18 cellular contexts compared by ENCODE assay signal in the genomic region with DNA sequence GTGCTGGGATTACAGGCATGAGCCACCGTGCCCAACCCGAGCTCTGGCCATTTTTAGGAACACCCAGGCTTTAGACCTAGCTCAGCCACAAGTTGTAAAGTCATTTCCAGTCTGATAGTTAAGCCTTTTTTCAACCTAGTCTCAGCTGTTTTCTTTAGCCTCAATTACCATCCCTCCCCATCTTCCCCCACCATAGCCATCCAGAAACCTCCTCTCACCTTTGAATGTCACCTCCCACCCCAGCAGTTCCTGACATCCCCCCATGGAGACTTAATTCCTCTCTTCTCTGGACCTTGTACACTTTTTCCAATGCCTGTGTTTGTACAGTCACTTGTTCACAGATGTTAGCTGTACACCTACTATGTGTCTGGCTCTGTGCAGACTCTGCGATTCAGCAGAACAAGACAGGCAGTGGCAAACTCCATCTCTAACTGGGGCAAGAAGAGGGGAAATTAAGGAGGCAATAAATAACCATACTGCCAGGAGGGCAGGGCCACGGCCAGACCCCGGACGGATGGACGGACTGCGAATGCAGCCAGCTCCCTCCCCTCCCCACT. TPM values are rescaled to one million over a fixed set of nuclear protein-coding genes. Genes with fewer than 3 reads are reported as not detected.
DNase-seq lines count a peak whose midpoint lies in the region; ATAC-seq, FAIRE-seq and TF ChIP-seq lines count a peak whose summit lies in the region.
"Had no signal": no experiment of that assay in that cellular context is flagged by ENCODE, and none has a peak within 500 bp of the region (broad histone marks: within the 10 kb centered on the region; RNA-seq: fewer than 3 reads in every experiment).

No MANE protein-coding gene starts in this region.

- H3K27me3 Mint-ChIP-seq in activated CD4-positive, alpha-beta T cell treated with anti-CD3 and anti-CD28 coated beads for 36 hours, result no peaks in the 10 kb centered on the region
- H3K27me3 Mint-ChIP-seq in immature natural killer cell (ENCODE audit: low read depth in 3 of 3), result peaks cover 6 to 37% (median 19%) of the 10 kb centered on the region in 3 donors

- H3K4me1 Mint-ChIP-seq in activated CD4-positive, alpha-beta T cell treated with anti-CD3 and anti-CD28 coated beads for 36 hours, result peaks cover 35% of the 10 kb centered on the region
- peaks cover 15 to 30% of the 10 kb centered on the region in 2 donors for H3K4me1 Mint-ChIP-seq in immature natural killer cell

- H3K9me3 Mint-ChIP-seq in activated CD4-positive, alpha-beta T cell treated with anti-CD3 and anti-CD28 coated beads for 36 hours (ENCODE audit: low read depth), result no peaks in the 10 kb centered on the region
- no peaks in the 10 kb centered on the region for H3K9me3 Mint-ChIP-seq in immature natural killer cell
- H3K9me3 Mint-ChIP-seq: effector memory CD8-positive, alpha-beta T cell had no signal

- ATAC-seq in activated CD4-positive, alpha-beta T cell treated with anti-CD3 and anti-CD28 coated beads for 36 hours, result no peak
- ATAC-seq in lower lobe of right lung (no peak), heart right ventricle (no peak)
- ATAC-seq: effector memory CD8-positive, alpha-beta T cell had no signal

- no peaks in the 10 kb centered on the region for H4K20me1 ChIP-seq in OCI-LY3 (ENCODE audit: insufficient read depth, low read length)

- H3K27ac Mint-ChIP-seq in activated CD4-positive, alpha-beta T cell treated with anti-CD3 and anti-CD28 coated beads for 36 hours, result peak overlapping the region; percentile 51
- peak overlapping the region in 1 of 6 donors; percentile 54 for H3K27ac Mint-ChIP-seq in immature natural killer cell

- intact Hi-C loops in activated CD4-positive, alpha-beta T cell treated with anti-CD3 and anti-CD28 coated beads for 36 hours (cut with DNase I, micrococcal nuclease), result no loop called here
- intact Hi-C loops in lower lobe of right lung (cut with DNase I), result no loop called here
- intact Hi-C loops in stomach (cut with DNase I; ENCODE audit: low total_unique reads), result no loop called here
- intact Hi-C loops in heart right ventricle (cut with DNase I), result no loop called here

- H3K4me1 ChIP-seq in OCI-LY3 (ENCODE audit: low read length) (peaks cover 28% of the 10 kb centered on the region), lower lobe of right lung (peaks cover 37% of the 10 kb centered on the region), stomach (peaks cover 5 to 31% (median 25%) of the 10 kb centered on the region in 4 donors), heart right ventricle (peaks cover 0 to 21% (median 8%) of the 10 kb centered on the region in 9 donors)

- no peak for FAIRE-seq in urothelium cell line (lab: Jason Lieb, UNC)
- FAIRE-seq: G401.6 had no signal

- no peak overlapping the region for H3K27ac ChIP-seq in OCI-LY3 (ENCODE audit: low read length)
- no peak overlapping the region for H3K27ac ChIP-seq in lower lobe of right lung
- no peak overlapping the region for H3K27ac ChIP-seq in stomach
- H3K27ac ChIP-seq in heart right ventricle, result no peak overlapping the region
- H3K27ac ChIP-seq: 22Rv1 had no signal

- H3K36me3 Mint-ChIP-seq in activated CD4-positive, alpha-beta T cell treated with anti-CD3 and anti-CD28 coated beads for 36 hours (ENCODE audit: low read depth), result no peaks in the 10 kb centered on the region
- H3K36me3 Mint-ChIP-seq in immature natural killer cell, result no peaks in the 10 kb centered on the region

- CTCF ChIA-PET in activated CD4-positive, alpha-beta T cell treated with anti-CD3 and anti-CD28 coated beads for 36 hours (lab: Charles Lee), result interaction anchor here (0.7 to 1.2 kb wide), 2 partner anchors 23 to 65 kb away, joined by 3 read pairs; no protein-coding TSS in a partner anchor

- peak overlapping the region; percentile 17; the same call in 1 of the 2 replicates for H3K4me2 ChIP-seq in OCI-LY3 (ENCODE audit: low read length)

- H3K9me3 ChIP-seq in OCI-LY3 (ENCODE audit: insufficient read depth, low read length), result no peaks in the 10 kb centered on the region
- no peaks in the 10 kb centered on the region for H3K9me3 ChIP-seq in lower lobe of right lung
- no peaks in the 10 kb centered on the region for H3K9me3 ChIP-seq in stomach
- H3K9me3 ChIP-seq in heart right ventricle, result no peaks in the 10 kb centered on the region
- H3K9me3 ChIP-seq: Peyer's patch had no signal

- H3K4me3 ChIP-seq in OCI-LY3 (ENCODE audit: low read length) (no peak overlapping the region), lower lobe of right lung (peak overlapping the region; percentile 16), stomach (peak overlapping the region in 3 of 4 donors; percentile 8 to 19 (median 16)), heart right ventricle (no peak overlapping the region)
- H3K4me3 ChIP-seq: Peyer's patch, skin epidermis had no signal

- TF ChIP-seq EP300 in stomach (IDR thresholded peaks at IDR 0.05), result no peak

- no peak overlapping the region for H2AFZ ChIP-seq in OCI-LY3 (ENCODE audit: low read depth, low read length)

- TF ChIP-seq POLR2A in stomach (IDR thresholded peaks at IDR 0.05), result no peak

- no peak overlapping the region for H3K4me3 Mint-ChIP-seq in activated CD4-positive, alpha-beta T cell treated with anti-CD3 and anti-CD28 coated beads for 36 hours
- H3K4me3 Mint-ChIP-seq in immature natural killer cell, result no peak overlapping the region
- H3K4me3 Mint-ChIP-seq: effector memory CD8-positive, alpha-beta T cell had no signal

- H3K79me2 ChIP-seq in OCI-LY3 (ENCODE audit: low read length), result no peaks in the 10 kb centered on the region

- no peaks in the 10 kb centered on the region for H3K27me3 ChIP-seq in OCI-LY3 (ENCODE audit: low read depth, low read length)
- H3K27me3 ChIP-seq in lower lobe of right lung (ENCODE audit: low read depth), result no peaks in the 10 kb centered on the region
- no peaks in the 10 kb centered on the region for H3K27me3 ChIP-seq in stomach
- no peaks in the 10 kb centered on the region for H3K27me3 ChIP-seq in heart right ventricle
- H3K27me3 ChIP-seq: Peyer's patch had no signal

- TF ChIP-seq CTCF in OCI-LY3 (IDR thresholded peaks at IDR 0.05; ENCODE audit: low read depth, low read length) (no peak), lower lobe of right lung (IDR thresholded peaks at IDR 0.05) (no peak), stomach (IDR thresholded peaks at IDR 0.05) (no peak), heart right ventricle (IDR thresholded peaks at IDR 0.05) (no peak)

- no peak for DNase-seq in activated CD4-positive, alpha-beta T cell treated with anti-CD3 and anti-CD28 coated beads for 36 hours
- no peak for DNase-seq in activated CD4-positive, alpha-beta T cell treated with anti-CD3 and anti-CD28 coated beads, Interleukin-2, amount 50 U/mL, for 1 hour
- DNase-seq in lower lobe of right lung, result no peak
- DNase-seq in stomach, result no peak
- no peak for DNase-seq in immature natural killer cell
- DNase-seq in urothelium cell line (ENCODE audit: low spot score), result no peak
- no peak for DNase-seq in heart right ventricle
- DNase-seq: activated CD4-positive, CD25-positive, alpha-beta regulatory T cell; activated naive CD4-positive, alpha-beta T cell treated with anti-CD3 and anti-CD28 coated beads, Interleukin-2, amount 50 U/mL, for 16 hours; effector memory CD8-positive, alpha-beta T cell; foreskin fibroblast; NCI-H187 treated with DMSO at 0.1 percent for 48 hours had no signal

- H3K9ac ChIP-seq in OCI-LY3 (ENCODE audit: low read length), result no peak overlapping the region

- no peaks in the 10 kb centered on the region for H3K36me3 ChIP-seq in OCI-LY3 (replicated peaks; ENCODE audit: low read depth, low read length)
- H3K36me3 ChIP-seq in lower lobe of right lung, result no peaks in the 10 kb centered on the region
- no peaks in the 10 kb centered on the region for H3K36me3 ChIP-seq in stomach
- H3K36me3 ChIP-seq in heart right ventricle, result no peaks in the 10 kb centered on the region
- H3K36me3 ChIP-seq: Peyer's patch had no signal

- POLR2A ChIA-PET in activated CD4-positive, alpha-beta T cell treated with anti-CD3 and anti-CD28 coated beads for 36 hours (lab: Charles Lee), result no interaction called here

- WGBS in stomach, 5 donors, result 71 to 88% (median 76%) methylated on average over 8 of the region's 8 CpGs
- 73 to 84% methylated on average over 8 of the region's 8 CpGs for WGBS in heart right ventricle, 2 donors

RNA-seq across cellular contexts. Expression of gene CRB2, which starts 29.9 kb away (rescaled TPM):
- total RNA-seq in activated CD4-positive, alpha-beta T cell treated with anti-CD3 and anti-CD28 coated beads for 36 hours, result not detected
- total RNA-seq in lower lobe of right lung (not detected), stomach (1 to 10 TPM in 1 of 5 donors, under 1 TPM in 1, not detected in 3; 0.18 to 4.3 TPM), heart right ventricle (under 1 TPM in 2 of 10 donors, not detected in 8; 0.09 to 0.24 TPM)
- polyA plus RNA-seq in stomach (under 1 TPM in 2 of 3 donors, not detected in 1; 0.03 to 0.19 TPM), immature natural killer cell (under 1 TPM in 1 of 3 donors, not detected in 2; 0.04 TPM), heart right ventricle (under 1 TPM in 1 of 2 donors, not detected in 1; 0.01 TPM)
- total RNA-seq: lower leg skin had no signal

RNA-seq across cellular contexts. Expression of gene STRBP, which starts 57.7 kb away (rescaled TPM):
- total RNA-seq in activated CD4-positive, alpha-beta T cell treated with anti-CD3 and anti-CD28 coated beads for 36 hours, result 10 to 100 TPM; 31.6 to 34.8 TPM
- total RNA-seq in lower lobe of right lung (23.7 TPM), stomach (10 to 100 TPM in 3 of 5 donors, 1 to 10 TPM in 2; 5.5 to 21.0 (median 11.6) TPM), heart right ventricle (10 to 100 TPM; 10.5 to 22.2 (median 13.8) TPM)
- polyA plus RNA-seq in stomach (10 to 100 TPM in 1 of 3 donors, 1 to 10 TPM in 2; 8.2 to 17.4 (median 8.8) TPM), immature natural killer cell (10 to 100 TPM in 2 of 3 donors, 1 to 10 TPM in 1; 9.0 to 15.8 (median 10.4) TPM), heart right ventricle (10 to 100 TPM; 11.4 to 15.2 TPM)

Comparison
In these comparisons a context has a peak if more than half of its experiments do, and no peak if none do; other contexts are left out.
1. H3K4me3 ChIP-seq: peak in lower lobe of right lung (single experiment) and stomach (3 of 4); none in OCI-LY3 (single experiment) and heart right ventricle (0 of 10).